8 cellular contexts compared by ENCODE assay signal in genomic region chr19:43555185-43555770, GRCh38. TPM values are rescaled to one million over a fixed set of nuclear protein-coding genes. Genes with fewer than 3 reads are reported as not detected.
A peak's percentile ranks its signal among the peaks of the same experiment; 100 is the strongest.
DNase-seq lines count a peak whose midpoint lies in the region; ATAC-seq and TF ChIP-seq lines count a peak whose summit lies in the region.

No MANE protein-coding gene starts in this region.

- peak overlapping the region; percentile 68 for H3K27ac Mint-ChIP-seq in activated CD4-positive, alpha-beta T cell treated with anti-CD3 and anti-CD28 coated beads, Interleukin-2, amount 10 ng/mL, durations not matched to agents 7 days and 5 days

- CTCF ChIA-PET in activated CD4-positive, alpha-beta T cell treated with anti-CD3 and anti-CD28 coated beads, Interleukin-2, amount 10 ng/mL, durations not matched to agents 7 days and 5 days (lab: Charles Lee) = interaction anchor here (0.9 to 5.9 kb wide), 30 partner anchors 8 to 261 kb away, joined by 3 to 51 read pairs (median 4); partner anchors contain the start of genes IRGQ, PHLDB3, SMG9 and ZNF575

- no peak overlapping the region for H3K27ac ChIP-seq in lower lobe of right lung

- peaks cover 11% of the 10 kb centered on the region for H3K4me1 Mint-ChIP-seq in activated CD4-positive, alpha-beta T cell treated with anti-CD3 and anti-CD28 coated beads, Interleukin-2, amount 10 ng/mL, durations not matched to agents 7 days and 5 days

- peaks cover 5% of the 10 kb centered on the region for H3K4me1 ChIP-seq in lower lobe of right lung

- H3K9me3 ChIP-seq in lower lobe of right lung = no peaks in the 10 kb centered on the region

- no peaks in the 10 kb centered on the region for H3K9me3 Mint-ChIP-seq in activated CD4-positive, alpha-beta T cell treated with anti-CD3 and anti-CD28 coated beads, Interleukin-2, amount 10 ng/mL, durations not matched to agents 7 days and 5 days

- DNase-seq in AG08395 (ENCODE audit: low spot score) (peak; percentile 87), GM19238 (ENCODE audit: insufficient read length, low spot score) (peak; percentile 71), NCI-H526 treated with DMSO at 0.1 percent for 48 hours (lab: John Stamatoyannopoulos, UW) (peak; percentile 3), choroid plexus epithelial cell (ENCODE audit: low read depth) (peak; percentile 87), lower lobe of right lung (peak; percentile 64)
- peak; percentile 91 for DNase-seq in activated CD4-positive, alpha-beta T cell treated with anti-CD3 and anti-CD28 coated beads, Interleukin-2, amount 10 ng/mL, durations not matched to agents 7 days and 5 days
- peak; percentile 46 for DNase-seq in stimulated activated CD8-positive, alpha-beta memory T cell treated with anti-CD3 and anti-CD28 coated beads, Interleukin-15, amount 100 ng/mL, for 24 hours (ENCODE audit: low read depth)

- peaks cover 29% of the 10 kb centered on the region for H3K36me3 Mint-ChIP-seq in activated CD4-positive, alpha-beta T cell treated with anti-CD3 and anti-CD28 coated beads, Interleukin-2, amount 10 ng/mL, durations not matched to agents 7 days and 5 days (ENCODE audit: low read depth)

- no peak overlapping the region for H3K4me3 ChIP-seq in choroid plexus epithelial cell (ENCODE audit: low read depth, low read length)
- no peak overlapping the region for H3K4me3 ChIP-seq in lower lobe of right lung

- H3K27me3 Mint-ChIP-seq in activated CD4-positive, alpha-beta T cell treated with anti-CD3 and anti-CD28 coated beads, Interleukin-2, amount 10 ng/mL, durations not matched to agents 7 days and 5 days = no peaks in the 10 kb centered on the region

- POLR2A ChIA-PET in activated CD4-positive, alpha-beta T cell treated with anti-CD3 and anti-CD28 coated beads, Interleukin-2, amount 10 ng/mL, durations not matched to agents 7 days and 5 days (lab: Charles Lee) = interaction anchor here (0.6 to 1.4 kb wide), 2 partner anchors 23 to 26 kb away, joined by 3 to 4 read pairs; no protein-coding TSS in a partner anchor

- peak; percentile 79 to 83 for ATAC-seq in lower lobe of right lung
- no peak for ATAC-seq in HG02763 (IDR thresholded peaks at IDR 0.05; ENCODE audit: unreplicated experiment)

- intact Hi-C loops in lower lobe of right lung (cut with DNase I) = no loop called here

- peaks cover 89% of the 10 kb centered on the region for H3K36me3 ChIP-seq in lower lobe of right lung

- no peaks in the 10 kb centered on the region for H3K27me3 ChIP-seq in lower lobe of right lung (ENCODE audit: low read depth)

- peak; percentile 97 for TF ChIP-seq CTCF in choroid plexus epithelial cell (conservative IDR thresholded peaks at IDR 0.05; ENCODE audit: low read depth, low read length)
- peak; percentile 66 for TF ChIP-seq CTCF in lower lobe of right lung (IDR thresholded peaks at IDR 0.05)

- H3K4me3 Mint-ChIP-seq in activated CD4-positive, alpha-beta T cell treated with anti-CD3 and anti-CD28 coated beads, Interleukin-2, amount 10 ng/mL, durations not matched to agents 7 days and 5 days = no peak overlapping the region

RNA-seq across cellular contexts. Expression of gene XRCC1, which starts 20.0 kb away (rescaled TPM):
- 10 to 100 TPM; 41.2 to 42.6 TPM for total RNA-seq in activated CD4-positive, alpha-beta T cell treated with anti-CD3 and anti-CD28 coated beads, Interleukin-2, amount 10 ng/mL, durations not matched to agents 7 days and 5 days
- total RNA-seq in lower lobe of right lung = 26.9 TPM

RNA-seq across cellular contexts. Expression of gene PINLYP, which starts 20.3 kb away (rescaled TPM):
- 1 to 10 TPM; 4.1 to 5.0 TPM for total RNA-seq in activated CD4-positive, alpha-beta T cell treated with anti-CD3 and anti-CD28 coated beads, Interleukin-2, amount 10 ng/mL, durations not matched to agents 7 days and 5 days
- total RNA-seq in lower lobe of right lung = 5.8 TPM

RNA-seq across cellular contexts. Expression of gene ZNF575, which starts 22.3 kb away (rescaled TPM):
- 1 to 10 TPM; 6.2 to 6.3 TPM for total RNA-seq in activated CD4-positive, alpha-beta T cell treated with anti-CD3 and anti-CD28 coated beads, Interleukin-2, amount 10 ng/mL, durations not matched to agents 7 days and 5 days
- 2.8 TPM for total RNA-seq in lower lobe of right lung

RNA-seq across cellular contexts. Expression of gene ETHE1, which starts 28.3 kb away (rescaled TPM):
- 10 to 100 TPM; 66.8 to 73.7 TPM for total RNA-seq in activated CD4-positive, alpha-beta T cell treated with anti-CD3 and anti-CD28 coated beads, Interleukin-2, amount 10 ng/mL, durations not matched to agents 7 days and 5 days
- 47.4 TPM for total RNA-seq in lower lobe of right lung

RNA-seq across cellular contexts. Expression of gene IRGQ, which starts 40.7 kb away (rescaled TPM):
- 1 to 10 TPM; 9.0 to 9.7 TPM for total RNA-seq in activated CD4-positive, alpha-beta T cell treated with anti-CD3 and anti-CD28 coated beads, Interleukin-2, amount 10 ng/mL, durations not matched to agents 7 days and 5 days
- 21.1 TPM for total RNA-seq in lower lobe of right lung

Comparison
In these comparisons a context has a peak if more than half of its experiments do, and no peak if none do; other contexts are left out.
1. DNase-seq: peak in every context shown above with its lines; median percentile 91 in activated CD4-positive, alpha-beta T cell treated with anti-CD3 and anti-CD28 coated beads, Interleukin-2, amount 10 ng/mL, durations not matched to agents 7 days and 5 days; 87 in AG08395; 87 in choroid plexus epithelial cell; 71 in GM19238; 64 in lower lobe of right lung; 46 in stimulated activated CD8-positive, alpha-beta memory T cell treated with anti-CD3 and anti-CD28 coated beads, Interleukin-15, amount 100 ng/mL, for 24 hours; 3 in NCI-H526 treated with DMSO at 0.1 percent for 48 hours.